In genomic region chr9:70840266-70840665, GRCh38 we compare ENCODE assay signal across 23 cellular contexts.
"Had no signal": no experiment of that assay in that cellular context is flagged by ENCODE, and none has a peak within 500 bp of the region (broad histone marks: within the 10 kb centered on the region; RNA-seq: fewer than 3 reads in every experiment).

No MANE protein-coding gene starts in this region.

- DNase-seq: colonic mucosa; cortex of kidney; effector CD8-positive, alpha-beta T cell; effector memory CD8-positive, alpha-beta T cell; endodermal cell; erythroblast; esophagus squamous epithelium; foreskin fibroblast; foreskin melanocyte; gastrocnemius medialis; glutamatergic neuron; head of caudate nucleus; heart right ventricle; hippocampal formation; left cardiac atrium; left lung; left ventricle myocardium superior; lower lobe of right lung; mesenchymal stem cell; mucosa of descending colon; naive B cell had no signal

- H3K36me3 ChIP-seq: colonic mucosa, esophagus squamous epithelium, gastrocnemius medialis, heart right ventricle, left lung, lower lobe of right lung had no signal

- FAIRE-seq: endometrium, keratinocyte had no signal

- H3K4me3 ChIP-seq: colonic mucosa, esophagus squamous epithelium, gastrocnemius medialis, heart right ventricle, left lung, lower lobe of right lung, mucosa of descending colon had no signal

- H3K27me3 ChIP-seq: colonic mucosa, esophagus squamous epithelium, gastrocnemius medialis, heart right ventricle, left lung had no signal
